In genomic region chr11:95415837-95416288, GRCh38 we compare ENCODE assay signal across 18 cellular contexts.
"Had no signal": no experiment of that assay in that cellular context is flagged by ENCODE, and none has a peak within 500 bp of the region (broad histone marks: within the 10 kb centered on the region; RNA-seq: fewer than 3 reads in every experiment).

No MANE protein-coding gene starts in this region.

- H3K9ac ChIP-seq: parathyroid adenoma had no signal

- H3K27ac Mint-ChIP-seq: activated CD4-positive, alpha-beta T cell treated with anti-CD3 and anti-CD28 coated beads, Interleukin-2, amount 10 ng/mL, durations not matched to agents 7 days and 5 days; activated CD8-positive, alpha-beta T cell treated with anti-CD3 and anti-CD28 coated beads, Interleukin-2, amount 10 ng/mL, durations not matched to agents 7 days and 5 days; activated naive CD4-positive, alpha-beta T cell treated with anti-CD3 and anti-CD28 coated beads for 36 hours; activated naive CD8-positive, alpha-beta T cell treated with anti-CD3 and anti-CD28 coated beads, Interleukin-2, amount 50 U/mL, for 24 hours; activated T-cell treated with anti-CD3 and anti-CD28 coated beads, Interleukin-2, amount 50 U/mL, for 24 hours; natural killer cell had no signal

- H3K4me1 ChIP-seq: heart right ventricle, sigmoid colon, spleen, tibial nerve had no signal

- DNase-seq: activated CD4-positive, alpha-beta T cell treated with anti-CD3 and anti-CD28 coated beads, Interleukin-2, amount 10 ng/mL, durations not matched to agents 7 days and 5 days; activated CD8-positive, alpha-beta T cell treated with anti-CD3 and anti-CD28 coated beads, Interleukin-2, amount 10 ng/mL, durations not matched to agents 7 days and 5 days; activated naive CD4-positive, alpha-beta T cell treated with anti-CD3 and anti-CD28 coated beads for 36 hours; activated naive CD8-positive, alpha-beta T cell treated with anti-CD3 and anti-CD28 coated beads, Interleukin-2, amount 50 U/mL, for 24 hours; activated T-cell treated with anti-CD3 and anti-CD28 coated beads, Interleukin-2, amount 50 U/mL, for 24 hours; anterior cingulate cortex; heart right ventricle; natural killer cell; sigmoid colon; spleen; stimulated activated CD8-positive, alpha-beta memory T cell treated with anti-CD3 and anti-CD28 coated beads, Interleukin-4, amount 100 ng/mL, for 48 hours; stimulated activated naive CD4-positive, alpha-beta T cell treated with Interleukin-2 at 50 U/mL for 16 hours; substantia nigra had no signal

- H3K4me3 ChIP-seq: coronary artery, gastroesophageal sphincter, heart right ventricle, sigmoid colon, spleen, tibial nerve, vagina had no signal

- H2AFZ ChIP-seq: parathyroid adenoma had no signal

- H3K27me3 ChIP-seq: gastroesophageal sphincter, heart right ventricle, sigmoid colon, spleen, tibial nerve, vagina had no signal

- H3K36me3 Mint-ChIP-seq: natural killer cell had no signal

- H3K36me3 ChIP-seq: gastroesophageal sphincter, heart right ventricle, sigmoid colon, spleen, tibial nerve, vagina had no signal

- H3K79me2 ChIP-seq: parathyroid adenoma had no signal

- H3K4me3 Mint-ChIP-seq: activated CD4-positive, alpha-beta T cell treated with anti-CD3 and anti-CD28 coated beads, Interleukin-2, amount 10 ng/mL, durations not matched to agents 7 days and 5 days; activated CD8-positive, alpha-beta T cell treated with anti-CD3 and anti-CD28 coated beads, Interleukin-2, amount 10 ng/mL, durations not matched to agents 7 days and 5 days; activated naive CD4-positive, alpha-beta T cell treated with anti-CD3 and anti-CD28 coated beads for 36 hours; activated naive CD8-positive, alpha-beta T cell treated with anti-CD3 and anti-CD28 coated beads, Interleukin-2, amount 50 U/mL, for 24 hours; activated T-cell treated with anti-CD3 and anti-CD28 coated beads, Interleukin-2, amount 50 U/mL, for 24 hours; natural killer cell had no signal

- H3K27ac ChIP-seq: gastroesophageal sphincter, heart right ventricle, parathyroid adenoma, sigmoid colon, spleen, tibial nerve, vagina had no signal

- ATAC-seq: activated CD8-positive, alpha-beta T cell treated with anti-CD3 and anti-CD28 coated beads, Interleukin-2, amount 10 ng/mL, durations not matched to agents 7 days and 5 days; activated naive CD8-positive, alpha-beta T cell treated with anti-CD3 and anti-CD28 coated beads, Interleukin-2, amount 50 U/mL, for 24 hours; gastroesophageal sphincter; natural killer cell had no signal

- H3K27me3 Mint-ChIP-seq: activated naive CD8-positive, alpha-beta T cell treated with anti-CD3 and anti-CD28 coated beads, Interleukin-2, amount 50 U/mL, for 24 hours; activated T-cell treated with anti-CD3 and anti-CD28 coated beads, Interleukin-2, amount 50 U/mL, for 24 hours had no signal

- H3K9me3 Mint-ChIP-seq: activated naive CD4-positive, alpha-beta T cell treated with anti-CD3 and anti-CD28 coated beads for 36 hours had no signal

- H3K9me3 ChIP-seq: gastroesophageal sphincter, heart right ventricle, sigmoid colon, spleen, tibial nerve, vagina had no signal
